ENCODE assay signal across 1 cellular context in genomic region chr14:20989787-20990600, GRCh38.
TF ChIP-seq lines count a peak whose summit lies in the region.

Gene METTL17 (plus strand): TSS chr14:20989980. CDS start chr14:20990003, 23 bp downstream.

TF ChIP-seq in GM12878, 131 proteins besides CTCF, POLR2A, EP300 and RAD21 (continued from another document and continues in another):
- TF ChIP-seq REST (IDR thresholded peaks at IDR 0.05; ENCODE audit: low read depth, low read length) (no peak), MAX (IDR thresholded peaks at IDR 0.05; ENCODE audit: low read depth, low read length) (no peak), ATF7 (IDR thresholded peaks at IDR 0.05; ENCODE audit: low read depth) (peak; percentile 28; the same call in 1 of the 2 replicates), LARP7 (IDR thresholded peaks at IDR 0.05) (no peak), RB1 (IDR thresholded peaks at IDR 0.05; ENCODE audit: borderline replicate concordance) (0 out of 2 replicates have a peak, but pooled peaks have one; percentile 64), YY1 (IDR thresholded peaks at IDR 0.05; ENCODE audit: low read depth, low read length) (peak; percentile 97), ESRRA (IDR thresholded peaks at IDR 0.05; ENCODE audit: low read length) (no peak), TCF12 (IDR thresholded peaks at IDR 0.05; ENCODE audit: low read depth, low read length) (no peak), ATF2 (IDR thresholded peaks at IDR 0.05; ENCODE audit: low read length) (no peak), ZNF384 (IDR thresholded peaks at IDR 0.05; ENCODE audit: borderline replicate concordance, low read depth, low read length) (no peak), ZNF217 (IDR thresholded peaks at IDR 0.05) (no peak), EED (IDR thresholded peaks at IDR 0.05; ENCODE audit: low read depth) (no peak), ZBED1 (IDR thresholded peaks at IDR 0.05; ENCODE audit: borderline replicate concordance) (no peak), SMAD5 (IDR thresholded peaks at IDR 0.05; ENCODE audit: low read depth) (0 out of 2 replicates have a peak, but pooled peaks have one; percentile 70), CREM (IDR thresholded peaks at IDR 0.05; ENCODE audit: low read depth) (peak; percentile 74), BMI1 (IDR thresholded peaks at IDR 0.05; ENCODE audit: borderline replicate concordance) (no peak), STAT1 (conservative IDR thresholded peaks at IDR 0.05) (no peak), ZBTB40 (IDR thresholded peaks at IDR 0.05; ENCODE audit: borderline replicate concordance) (peak; percentile 97), MTA3 (IDR thresholded peaks at IDR 0.05; ENCODE audit: borderline replicate concordance, low read length) (no peak), TCF3 (IDR thresholded peaks at IDR 0.05; ENCODE audit: borderline replicate concordance, insufficient read depth, low read depth, low read length) (no peak), IRF3 (IDR thresholded peaks at IDR 0.05) (peak; percentile 82; the same call in 1 of the 2 replicates), CEBPB (IDR thresholded peaks at IDR 0.05; ENCODE audit: borderline replicate concordance in 1 of 2, low read depth in 2 of 2, low read length in 2 of 2) (no peak), POLR2AphosphoS2 (IDR thresholded peaks at IDR 0.05; ENCODE audit: low read depth, low read length) (peak; percentile 84), ZZZ3 (IDR thresholded peaks at IDR 0.05; ENCODE audit: control insufficient read depth, insufficient read length, low read depth) (no peak), EZH2 (IDR thresholded peaks at IDR 0.05; ENCODE audit: borderline replicate concordance, control insufficient read depth, low read depth, low read length) (no peak), ASH2L (IDR thresholded peaks at IDR 0.05; ENCODE audit: borderline replicate concordance, low read depth) (no peak), ZNF207 (IDR thresholded peaks at IDR 0.05; ENCODE audit: borderline replicate concordance) (peak; percentile 60; the same call in 1 of the 2 replicates), E2F4 (IDR thresholded peaks at IDR 0.05; ENCODE audit: low read depth, low read length) (0 out of 2 replicates have a peak, but pooled peaks have one; percentile 10), NFIC (IDR thresholded peaks at IDR 0.05; ENCODE audit: low read depth, low read length) (no peak; the same call in 1 of the 2 replicates), NR2C1 (IDR thresholded peaks at IDR 0.05) (peak; percentile 99), NRF1 (conservative IDR thresholded peaks at IDR 0.05; ENCODE audit: low read depth, low read length) (no peak), BHLHE40 (IDR thresholded peaks at IDR 0.05; ENCODE audit: borderline replicate concordance in 1 of 2, low read depth in 2 of 2, low read length in 1 of 2) (peak; percentile 62 to 79; a peak in 3 of 4 replicates), NR2F1 (conservative IDR thresholded peaks at IDR 0.05) (no peak; the same call in 1 of the 2 replicates), SPI1 (IDR thresholded peaks at IDR 0.05; ENCODE audit: borderline replicate concordance, insufficient read depth, low read depth, low read length) (no peak), SKIL (IDR thresholded peaks at IDR 0.05; ENCODE audit: low read depth, poor library complexity, severe bottlenecking) (no peak), RAD51 (IDR thresholded peaks at IDR 0.05) (no peak), NFYA (IDR thresholded peaks at IDR 0.05; ENCODE audit: borderline replicate concordance, low read depth, low read length) (no peak), MEF2A (IDR thresholded peaks at IDR 0.05; ENCODE audit: insufficient read depth, low read depth, low read length) (0 out of 2 replicates have a peak, but pooled peaks have one; percentile 11), BCL3 (IDR thresholded peaks at IDR 0.05; ENCODE audit: borderline replicate concordance, insufficient read depth, low read depth, low read length, poor library complexity, severe bottlenecking) (no peak), BRCA1 (IDR thresholded peaks at IDR 0.05; ENCODE audit: low read depth, low read length) (no peak), KLF5 (IDR thresholded peaks at IDR 0.05; ENCODE audit: partially characterized antibody) (peak; percentile 60), PAX5 (IDR thresholded peaks at IDR 0.05; ENCODE audit: borderline replicate concordance, low read depth, low read length) (no peak), PKNOX1 (IDR thresholded peaks at IDR 0.05) (peak; percentile 70), CHD4 (IDR thresholded peaks at IDR 0.05) (no peak)
